In the genomic region with DNA sequence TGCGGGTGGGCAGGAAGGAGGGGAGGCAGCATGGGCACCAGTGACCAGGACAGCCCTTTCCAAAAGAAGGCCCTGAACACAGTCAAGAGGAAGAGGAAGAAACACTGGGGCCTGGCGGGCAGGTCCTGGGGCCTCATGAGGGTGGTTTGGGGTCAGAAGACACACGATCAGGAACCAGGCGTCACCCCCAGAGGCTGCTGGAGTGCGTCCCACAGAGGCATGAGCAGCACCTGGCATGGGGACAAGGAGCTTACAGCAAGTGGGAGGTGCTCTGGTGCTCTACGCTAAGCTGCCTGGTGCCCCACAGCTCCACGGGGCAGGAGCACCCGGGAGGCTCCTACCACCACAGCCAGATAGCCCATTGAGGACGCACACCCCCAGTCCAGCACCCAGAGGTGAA, we compare ENCODE assay signal across 1 cellular context.
TF ChIP-seq lines count a peak whose summit lies in the region.

No MANE protein-coding gene starts in this region.

TF ChIP-seq in GM23338, 12 proteins besides CTCF, POLR2A, EP300 and RAD21 (continued from another document):
- TF ChIP-seq, protein P1, sequence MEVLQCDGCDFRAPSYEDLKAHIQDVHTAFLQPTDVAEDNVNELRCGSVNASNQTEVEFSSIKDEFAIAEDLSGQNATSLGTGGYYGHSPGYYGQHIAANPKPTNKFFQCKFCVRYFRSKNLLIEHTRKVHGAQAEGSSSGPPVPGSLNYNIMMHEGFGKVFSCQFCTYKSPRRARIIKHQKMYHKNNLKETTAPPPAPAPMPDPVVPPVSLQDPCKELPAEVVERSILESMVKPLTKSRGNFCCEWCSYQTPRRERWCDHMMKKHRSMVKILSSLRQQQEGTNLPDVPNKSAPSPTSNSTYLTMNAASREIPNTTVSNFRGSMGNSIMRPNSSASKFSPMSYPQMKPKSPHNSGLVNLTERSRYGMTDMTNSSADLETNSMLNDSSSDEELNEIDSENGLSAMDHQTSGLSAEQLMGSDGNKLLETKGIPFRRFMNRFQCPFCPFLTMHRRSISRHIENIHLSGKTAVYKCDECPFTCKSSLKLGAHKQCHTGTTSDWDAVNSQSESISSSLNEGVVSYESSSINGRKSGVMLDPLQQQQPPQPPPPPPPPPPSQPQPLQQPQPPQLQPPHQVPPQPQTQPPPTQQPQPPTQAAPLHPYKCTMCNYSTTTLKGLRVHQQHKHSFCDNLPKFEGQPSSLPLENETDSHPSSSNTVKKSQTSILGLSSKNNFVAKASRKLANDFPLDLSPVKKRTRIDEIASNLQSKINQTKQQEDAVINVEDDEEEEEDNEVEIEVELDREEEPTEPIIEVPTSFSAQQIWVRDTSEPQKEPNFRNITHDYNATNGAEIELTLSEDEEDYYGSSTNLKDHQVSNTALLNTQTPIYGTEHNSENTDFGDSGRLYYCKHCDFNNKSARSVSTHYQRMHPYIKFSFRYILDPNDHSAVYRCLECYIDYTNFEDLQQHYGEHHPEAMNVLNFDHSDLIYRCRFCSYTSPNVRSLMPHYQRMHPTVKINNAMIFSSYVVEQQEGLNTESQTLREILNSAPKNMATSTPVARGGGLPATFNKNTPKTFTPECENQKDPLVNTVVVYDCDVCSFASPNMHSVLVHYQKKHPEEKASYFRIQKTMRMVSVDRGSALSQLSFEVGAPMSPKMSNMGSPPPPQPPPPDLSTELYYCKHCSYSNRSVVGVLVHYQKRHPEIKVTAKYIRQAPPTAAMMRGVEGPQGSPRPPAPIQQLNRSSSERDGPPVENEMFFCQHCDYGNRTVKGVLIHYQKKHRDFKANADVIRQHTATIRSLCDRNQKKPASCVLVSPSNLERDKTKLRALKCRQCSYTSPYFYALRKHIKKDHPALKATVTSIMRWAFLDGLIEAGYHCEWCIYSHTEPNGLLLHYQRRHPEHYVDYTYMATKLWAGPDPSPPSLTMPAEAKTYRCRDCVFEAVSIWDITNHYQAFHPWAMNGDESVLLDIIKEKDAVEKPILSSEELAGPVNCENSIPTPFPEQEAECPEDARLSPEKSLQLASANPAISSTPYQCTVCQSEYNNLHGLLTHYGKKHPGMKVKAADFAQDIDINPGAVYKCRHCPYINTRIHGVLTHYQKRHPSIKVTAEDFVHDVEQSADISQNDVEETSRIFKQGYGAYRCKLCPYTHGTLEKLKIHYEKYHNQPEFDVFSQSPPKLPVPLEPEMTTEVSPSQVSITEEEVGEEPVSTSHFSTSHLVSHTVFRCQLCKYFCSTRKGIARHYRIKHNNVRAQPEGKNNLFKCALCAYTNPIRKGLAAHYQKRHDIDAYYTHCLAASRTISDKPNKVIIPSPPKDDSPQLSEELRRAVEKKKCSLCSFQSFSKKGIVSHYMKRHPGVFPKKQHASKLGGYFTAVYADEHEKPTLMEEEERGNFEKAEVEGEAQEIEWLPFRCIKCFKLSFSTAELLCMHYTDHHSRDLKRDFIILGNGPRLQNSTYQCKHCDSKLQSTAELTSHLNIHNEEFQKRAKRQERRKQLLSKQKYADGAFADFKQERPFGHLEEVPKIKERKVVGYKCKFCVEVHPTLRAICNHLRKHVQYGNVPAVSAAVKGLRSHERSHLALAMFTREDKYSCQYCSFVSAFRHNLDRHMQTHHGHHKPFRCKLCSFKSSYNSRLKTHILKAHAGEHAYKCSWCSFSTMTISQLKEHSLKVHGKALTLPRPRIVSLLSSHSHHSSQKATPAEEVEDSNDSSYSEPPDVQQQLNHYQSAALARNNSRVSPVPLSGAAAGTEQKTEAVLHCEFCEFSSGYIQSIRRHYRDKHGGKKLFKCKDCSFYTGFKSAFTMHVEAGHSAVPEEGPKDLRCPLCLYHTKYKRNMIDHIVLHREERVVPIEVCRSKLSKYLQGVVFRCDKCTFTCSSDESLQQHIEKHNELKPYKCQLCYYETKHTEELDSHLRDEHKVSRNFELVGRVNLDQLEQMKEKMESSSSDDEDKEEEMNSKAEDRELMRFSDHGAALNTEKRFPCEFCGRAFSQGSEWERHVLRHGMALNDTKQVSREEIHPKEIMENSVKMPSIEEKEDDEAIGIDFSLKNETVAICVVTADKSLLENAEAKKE (CRISPR knock-in tag; IDR thresholded peaks at IDR 0.05), result no peak
- TF ChIP-seq JUNB (IDR thresholded peaks at IDR 0.05; ENCODE audit: unreplicated experiment), result no peak
- no peak for TF ChIP-seq NANOG (IDR thresholded peaks at IDR 0.05; ENCODE audit: borderline replicate concordance)
- TF ChIP-seq, protein P2, sequence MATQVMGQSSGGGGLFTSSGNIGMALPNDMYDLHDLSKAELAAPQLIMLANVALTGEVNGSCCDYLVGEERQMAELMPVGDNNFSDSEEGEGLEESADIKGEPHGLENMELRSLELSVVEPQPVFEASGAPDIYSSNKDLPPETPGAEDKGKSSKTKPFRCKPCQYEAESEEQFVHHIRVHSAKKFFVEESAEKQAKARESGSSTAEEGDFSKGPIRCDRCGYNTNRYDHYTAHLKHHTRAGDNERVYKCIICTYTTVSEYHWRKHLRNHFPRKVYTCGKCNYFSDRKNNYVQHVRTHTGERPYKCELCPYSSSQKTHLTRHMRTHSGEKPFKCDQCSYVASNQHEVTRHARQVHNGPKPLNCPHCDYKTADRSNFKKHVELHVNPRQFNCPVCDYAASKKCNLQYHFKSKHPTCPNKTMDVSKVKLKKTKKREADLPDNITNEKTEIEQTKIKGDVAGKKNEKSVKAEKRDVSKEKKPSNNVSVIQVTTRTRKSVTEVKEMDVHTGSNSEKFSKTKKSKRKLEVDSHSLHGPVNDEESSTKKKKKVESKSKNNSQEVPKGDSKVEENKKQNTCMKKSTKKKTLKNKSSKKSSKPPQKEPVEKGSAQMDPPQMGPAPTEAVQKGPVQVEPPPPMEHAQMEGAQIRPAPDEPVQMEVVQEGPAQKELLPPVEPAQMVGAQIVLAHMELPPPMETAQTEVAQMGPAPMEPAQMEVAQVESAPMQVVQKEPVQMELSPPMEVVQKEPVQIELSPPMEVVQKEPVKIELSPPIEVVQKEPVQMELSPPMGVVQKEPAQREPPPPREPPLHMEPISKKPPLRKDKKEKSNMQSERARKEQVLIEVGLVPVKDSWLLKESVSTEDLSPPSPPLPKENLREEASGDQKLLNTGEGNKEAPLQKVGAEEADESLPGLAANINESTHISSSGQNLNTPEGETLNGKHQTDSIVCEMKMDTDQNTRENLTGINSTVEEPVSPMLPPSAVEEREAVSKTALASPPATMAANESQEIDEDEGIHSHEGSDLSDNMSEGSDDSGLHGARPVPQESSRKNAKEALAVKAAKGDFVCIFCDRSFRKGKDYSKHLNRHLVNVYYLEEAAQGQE (IDR thresholded peaks at IDR 0.05; ENCODE audit: unreplicated experiment), result no peak
- TF ChIP-seq ZNF331 (CRISPR knock-in tag; IDR thresholded peaks at IDR 0.05; ENCODE audit: low read depth), result no peak
TF ChIP-seq in GM23338: peak in this region for 0.
